ENCODE assay signal across 20 cellular contexts in the genomic region with DNA sequence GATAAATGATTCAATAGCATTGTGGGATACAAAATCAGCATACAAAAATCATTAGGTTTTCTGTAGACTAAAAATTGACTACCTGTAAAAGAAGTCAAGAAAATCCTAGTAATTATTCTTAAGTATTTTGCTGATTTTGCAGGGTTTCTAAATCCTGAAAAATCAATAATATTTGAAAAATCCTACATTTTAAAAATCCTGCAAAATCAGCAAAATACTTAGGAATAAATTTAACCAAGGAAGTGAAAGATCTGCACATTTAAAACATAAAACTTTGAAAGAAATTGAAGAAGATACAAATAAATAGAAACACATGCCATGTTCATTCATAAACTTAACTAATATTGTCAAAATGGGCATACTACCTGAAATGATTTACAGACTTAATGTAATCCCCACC.
A peak's percentile ranks its signal among the peaks of the same experiment; 100 is the strongest.
DNase-seq lines count a peak whose midpoint lies in the region; ATAC-seq, FAIRE-seq and TF ChIP-seq lines count a peak whose summit lies in the region.
"Had no signal": no experiment of that assay in that cellular context is flagged by ENCODE, and none has a peak within 500 bp of the region (broad histone marks: within the 10 kb centered on the region; RNA-seq: fewer than 3 reads in every experiment).

No MANE protein-coding gene starts in this region.

- no peak overlapping the region for H2BK20ac ChIP-seq in IMR-90 (ENCODE audit: low read depth, low read length)

- intact Hi-C loops in IMR-90 (cut with micrococcal nuclease): no loop called here

- no peak overlapping the region for H4K8ac ChIP-seq in IMR-90 (ENCODE audit: low read depth in 2 of 2, low read length in 2 of 2)

- TF ChIP-seq CTCF in A549 (IDR thresholded peaks at IDR 0.05): no peak
- no peak for TF ChIP-seq CTCF in IMR-90 (conservative IDR thresholded peaks at IDR 0.05; ENCODE audit: low read depth, low read length)

- dilution Hi-C loops in IMR-90 (cut with HindIII; ENCODE audit: low sequenced_read_pairs, unreplicated experiment): no loop called here

- no peak for FAIRE-seq in A549 (lab: Jason Lieb, UNC)
- FAIRE-seq in colon (lab: Jason Lieb, UNC): peak; percentile 36
- FAIRE-seq: D721Med, G401.6, GM12891, GM19239 had no signal

- H3K4me1 ChIP-seq in A549 (no peaks in the 10 kb centered on the region; the same call in 2 of the 3 replicates), IMR-90 (ENCODE audit: control insufficient read depth, insufficient read depth, low read length) (no peaks in the 10 kb centered on the region)
- H3K4me1 ChIP-seq: BE2C, Caco-2 had no signal

- no peak for TF ChIP-seq EP300 in A549 (IDR thresholded peaks at IDR 0.05)

- no peak overlapping the region for H3K4me3 Mint-ChIP-seq in activated naive CD4-positive, alpha-beta T cell treated with anti-CD3 and anti-CD28 coated beads, Interleukin-2, amount 10 ng/mL, durations not matched to agents 7 days and 5 days
- H3K4me3 Mint-ChIP-seq: CD14-positive monocyte; CD4-positive, alpha-beta memory T cell; CD4-positive, CD25-positive, alpha-beta regulatory T cell had no signal

- no peaks in the 10 kb centered on the region for H3K79me1 ChIP-seq in IMR-90 (ENCODE audit: low read depth in 1 of 2, low read length in 2 of 2)

- no peak overlapping the region for H3K18ac ChIP-seq in IMR-90 (ENCODE audit: low read depth, low read length)

- H3K36me3 Mint-ChIP-seq in activated naive CD4-positive, alpha-beta T cell treated with anti-CD3 and anti-CD28 coated beads, Interleukin-2, amount 10 ng/mL, durations not matched to agents 7 days and 5 days: no peaks in the 10 kb centered on the region
- H3K36me3 Mint-ChIP-seq: CD14-positive monocyte; CD4-positive, alpha-beta memory T cell; CD4-positive, CD25-positive, alpha-beta regulatory T cell had no signal

- no peak overlapping the region for H3K27ac Mint-ChIP-seq in activated naive CD4-positive, alpha-beta T cell treated with anti-CD3 and anti-CD28 coated beads, Interleukin-2, amount 10 ng/mL, durations not matched to agents 7 days and 5 days
- H3K27ac Mint-ChIP-seq: CD14-positive monocyte; CD4-positive, alpha-beta memory T cell; CD4-positive, CD25-positive, alpha-beta regulatory T cell had no signal

- H3K4me3 ChIP-seq in A549 (no peak overlapping the region), IMR-90 (ENCODE audit: insufficient read depth, low read depth, low read length) (no peak overlapping the region)
- H3K4me3 ChIP-seq: BLaER1 had no signal

- H3K4me2 ChIP-seq in A549 (no peak overlapping the region), IMR-90 (ENCODE audit: low read depth, low read length) (no peak overlapping the region)
- H3K4me2 ChIP-seq: BLaER1 had no signal

- H3K27ac ChIP-seq in A549 (no peak overlapping the region), IMR-90 (ENCODE audit: insufficient read depth, low read length) (no peak overlapping the region)
- H3K27ac ChIP-seq: BLaER1 had no signal

- CTCF ChIA-PET in A549 (lab: Yijun Ruan, JAX): no interaction called here
- CTCF ChIA-PET in IMR-90 (lab: Yijun Ruan, JAX): no interaction called here
- CTCF ChIA-PET in activated naive CD4-positive, alpha-beta T cell treated with anti-CD3 and anti-CD28 coated beads, Interleukin-2, amount 10 ng/mL, durations not matched to agents 7 days and 5 days (lab: Charles Lee): no interaction called here

- H3K27me3 Mint-ChIP-seq in activated naive CD4-positive, alpha-beta T cell treated with anti-CD3 and anti-CD28 coated beads, Interleukin-2, amount 10 ng/mL, durations not matched to agents 7 days and 5 days: no peaks in the 10 kb centered on the region
- H3K27me3 Mint-ChIP-seq: CD4-positive, alpha-beta memory T cell; CD4-positive, CD25-positive, alpha-beta regulatory T cell had no signal

- H4K20me1 ChIP-seq in IMR-90 (ENCODE audit: insufficient read depth, low read length): no peaks in the 10 kb centered on the region
- H4K20me1 ChIP-seq: BLaER1 had no signal

- no peaks in the 10 kb centered on the region for H3K4me1 Mint-ChIP-seq in activated naive CD4-positive, alpha-beta T cell treated with anti-CD3 and anti-CD28 coated beads, Interleukin-2, amount 10 ng/mL, durations not matched to agents 7 days and 5 days
- H3K4me1 Mint-ChIP-seq: CD14-positive monocyte; CD4-positive, alpha-beta memory T cell; CD4-positive, CD25-positive, alpha-beta regulatory T cell had no signal

- TF ChIP-seq POLR2A in A549 (IDR thresholded peaks at IDR 0.05; ENCODE audit: low read length): no peak
- no peak for TF ChIP-seq POLR2A in IMR-90 (IDR thresholded peaks at IDR 0.05; ENCODE audit: low read depth, low read length)

- H4K5ac ChIP-seq in IMR-90 (ENCODE audit: low read depth, low read length): no peak overlapping the region

- no peaks in the 10 kb centered on the region for H3K9me3 ChIP-seq in A549
- no peaks in the 10 kb centered on the region for H3K9me3 ChIP-seq in IMR-90 (ENCODE audit: control insufficient read depth, insufficient read depth, low read length)
- H3K9me3 ChIP-seq: BE2C, BLaER1, Caco-2 had no signal

- no peaks in the 10 kb centered on the region for H3K27me3 ChIP-seq in IMR-90 (ENCODE audit: control insufficient read depth, insufficient read depth, low read length)
- H3K27me3 ChIP-seq: BE2C, BLaER1 had no signal

- no peak overlapping the region for H2BK120ac ChIP-seq in IMR-90 (ENCODE audit: low read depth, low read length)

- BruUV-seq in IMR-90 (replicated peaks; lab: Mats Ljungman, UMichigan): no TSS peak

- H2AFZ ChIP-seq in IMR-90 (replicated peaks; ENCODE audit: low read length, poor library complexity): no peak overlapping the region

- H2AK5ac ChIP-seq in IMR-90 (ENCODE audit: low read depth, low read length): no peak overlapping the region

- H3K14ac ChIP-seq in IMR-90 (replicated peaks; ENCODE audit: low read depth, low read length): no peak overlapping the region

- in situ Hi-C loops in IMR-90 (cut with MboI; ENCODE audit: low sequenced_read_pairs): no loop called here

- no peak for TF ChIP-seq RAD21 in A549 (conservative IDR thresholded peaks at IDR 0.05 in 1 of 2, IDR thresholded peaks at IDR 0.05 in 1 of 2)
- TF ChIP-seq RAD21 in IMR-90 (IDR thresholded peaks at IDR 0.05; ENCODE audit: low read length): no peak

- H4K91ac ChIP-seq in IMR-90 (ENCODE audit: insufficient read depth, low read depth, low read length): no peak overlapping the region

- H3K9me3 Mint-ChIP-seq in activated naive CD4-positive, alpha-beta T cell treated with anti-CD3 and anti-CD28 coated beads, Interleukin-2, amount 10 ng/mL, durations not matched to agents 7 days and 5 days: peaks cover 3% of the 10 kb centered on the region

- H3K36me3 ChIP-seq in IMR-90 (ENCODE audit: control insufficient read depth, insufficient read depth, low read length): no peaks in the 10 kb centered on the region
- H3K36me3 ChIP-seq: BE2C, BLaER1 had no signal

- H2BK5ac ChIP-seq in IMR-90 (ENCODE audit: low read depth, low read length, poor library complexity, severe bottlenecking): no peak overlapping the region

- H2AK9ac ChIP-seq in IMR-90 (replicated peaks; ENCODE audit: low read depth, low read length, poor library complexity): no peak overlapping the region

- no peak overlapping the region for H3K23ac ChIP-seq in IMR-90 (ENCODE audit: low read depth, low read length)

- no peak overlapping the region for H3K9ac ChIP-seq in IMR-90 (ENCODE audit: low read depth, low read length)
- H3K9ac ChIP-seq: BLaER1 had no signal

- DNase-seq in A549 (ENCODE audit: low read depth in 1 of 2, low spot score in 1 of 2) (no peak), IMR-90 (no peak), 8988T (no peak)
- DNase-seq in activated naive CD4-positive, alpha-beta T cell treated with anti-CD3 and anti-CD28 coated beads, Interleukin-2, amount 10 ng/mL, durations not matched to agents 7 days and 5 days: no peak
- DNase-seq: ACHN; BE2C; C1 segment of cervical spinal cord; Caco-2; Calu3; CD4-positive, alpha-beta memory T cell; CD4-positive, CD25-positive, alpha-beta regulatory T cell; DMS79 treated with DMSO at 0.1 percent for 48 hours; GF-D8 had no signal

- ATAC-seq in A549 (no peak), IMR-90 (ENCODE audit: low read depth) (no peak)

- POLR2A ChIA-PET in A549 (lab: Yijun Ruan, JAX): no interaction called here
- POLR2A ChIA-PET in IMR-90 (lab: Charles Lee; ENCODE audit: unreplicated experiment): no interaction called here

- H3K4ac ChIP-seq in IMR-90 (ENCODE audit: low read depth, low read length): no peak overlapping the region

- no peak overlapping the region for H2BK15ac ChIP-seq in IMR-90 (ENCODE audit: low read depth, low read length)

- H3K56ac ChIP-seq in IMR-90 (ENCODE audit: extremely low read depth, insufficient read depth, low read length): no peak overlapping the region

- H3K9me1 ChIP-seq in IMR-90 (ENCODE audit: insufficient read depth, low read length): no peaks in the 10 kb centered on the region

TF ChIP-seq in A549, 52 proteins besides CTCF, POLR2A, EP300 and RAD21:
- TF ChIP-seq MAFK (IDR thresholded peaks at IDR 0.05; ENCODE audit: partially characterized antibody) (peak; percentile 87), NR3C1 (IDR thresholded peaks at IDR 0.05) (no peak)
- TF ChIP-seq, protein P1, sequence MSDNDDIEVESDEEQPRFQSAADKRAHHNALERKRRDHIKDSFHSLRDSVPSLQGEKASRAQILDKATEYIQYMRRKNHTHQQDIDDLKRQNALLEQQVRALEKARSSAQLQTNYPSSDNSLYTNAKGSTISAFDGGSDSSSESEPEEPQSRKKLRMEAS (IDR thresholded peaks at IDR 0.05): no peak
TF ChIP-seq in A549: peak in this region for 1.

TF ChIP-seq in IMR-90, 13 proteins besides CTCF, POLR2A, EP300 and RAD21:
- no peak for TF ChIP-seq FOS (IDR thresholded peaks at IDR 0.05; ENCODE audit: low read depth, low read length)
- TF ChIP-seq RFX5 (IDR thresholded peaks at IDR 0.05; ENCODE audit: low read depth, low read length): no peak
- TF ChIP-seq NFE2L2 (IDR thresholded peaks at IDR 0.05; ENCODE audit: low read depth, low read length): no peak
- TF ChIP-seq BHLHE40 (IDR thresholded peaks at IDR 0.05; ENCODE audit: low read depth, low read length): no peak
- no peak for TF ChIP-seq CHD1 (IDR thresholded peaks at IDR 0.05; ENCODE audit: low read depth, low read length)
- peak; percentile 68 for TF ChIP-seq MAFK (IDR thresholded peaks at IDR 0.05; ENCODE audit: low read depth, low read length)
- no peak for TF ChIP-seq MXI1 (IDR thresholded peaks at IDR 0.05; ENCODE audit: borderline replicate concordance, low read depth, low read length)
